7 cellular contexts compared by ENCODE assay signal in genomic region chr14:99792551-99793212, GRCh38. TPM values are rescaled to one million over a fixed set of nuclear protein-coding genes. Genes with fewer than 3 reads are reported as not detected.
DNase-seq lines count a peak whose midpoint lies in the region; ATAC-seq and TF ChIP-seq lines count a peak whose summit lies in the region.

No MANE protein-coding gene starts in this region.

- no peak for TF ChIP-seq POLR2A in HCT116 (IDR thresholded peaks at IDR 0.05; ENCODE audit: borderline replicate concordance, extremely low read depth, insufficient read depth, insufficient read length)

- RAD21 ChIA-PET in HCT116 (lab: Charles Lee; ENCODE audit: low non-redundant PET in 1 of 2, low total read pairs in 2 of 2, uncharacterized antibody in 2 of 2, unreplicated experiment in 2 of 2) = no interaction called here

- no peak overlapping the region for H3K9ac ChIP-seq in HCT116 (ENCODE audit: low read length)

- no peak for TF ChIP-seq CTCF in HCT116 (IDR thresholded peaks at IDR 0.05 in 2 of 3, conservative IDR thresholded peaks at IDR 0.05 in 1 of 3; ENCODE audit: borderline replicate concordance in 1 of 3, insufficient read depth in 1 of 3, low read depth in 2 of 3, low read length in 2 of 3)
- TF ChIP-seq CTCF in right atrium auricular region (IDR thresholded peaks at IDR 0.05) = no peak

- ATAC-seq in HCT116 (0 out of 2 replicates have a peak, but pooled peaks have one; percentile 2), sciatic nerve (peak; percentile 51)

- peaks cover 7 to 9% of the 10 kb centered on the region in 2 experiments; a peak in 2 of 4 replicates for H3K4me1 ChIP-seq in HCT116 (ENCODE audit: control insufficient read depth in 1 of 2, insufficient read depth in 2 of 2, low read length in 2 of 2)
- H3K4me1 ChIP-seq in right atrium auricular region = peaks cover 0 to 30% of the 10 kb centered on the region in 2 donors

- no peaks in the 10 kb centered on the region for H3K9me2 ChIP-seq in HCT116 (ENCODE audit: insufficient read depth)

- no peaks in the 10 kb centered on the region for H3K9me3 Mint-ChIP-seq in activated naive CD4-positive, alpha-beta T cell treated with anti-CD3 and anti-CD28 coated beads, Interleukin-2, amount 50 U/mL, for 24 hours

- H3K79me2 ChIP-seq in HCT116 (ENCODE audit: insufficient read depth, low read length) = no peaks in the 10 kb centered on the region

- H4K20me1 ChIP-seq in HCT116 (ENCODE audit: insufficient read depth) = no peaks in the 10 kb centered on the region

- H3K36me3 ChIP-seq in HCT116 (ENCODE audit: control insufficient read depth in 1 of 2, insufficient read depth in 2 of 2, low read length in 2 of 2) (no peaks in the 10 kb centered on the region), right atrium auricular region (no peaks in the 10 kb centered on the region)

- peak overlapping the region; percentile 20 for H3K27ac Mint-ChIP-seq in activated naive CD4-positive, alpha-beta T cell treated with anti-CD3 and anti-CD28 coated beads, Interleukin-2, amount 50 U/mL, for 24 hours

- CTCF ChIA-PET in HCT116 (lab: Charles Lee) = interaction anchor here (1.6 kb wide), 1 partner anchor 11 kb away, joined by 4 read pairs; no protein-coding TSS in a partner anchor

- H3K27ac ChIP-seq in HCT116 (ENCODE audit: low read depth, low read length) (no peak overlapping the region), right atrium auricular region (peak overlapping the region; percentile 75 to 80)

- H3K27me3 ChIP-seq in HCT116 (ENCODE audit: insufficient read depth, low read length) (peaks cover 23% of the 10 kb centered on the region; the same call in 1 of the 2 replicates), right atrium auricular region (no peaks in the 10 kb centered on the region)

- BruUV-seq in HCT116 (replicated peaks; lab: Mats Ljungman, UMichigan) = no TSS peak

- intact Hi-C loops in HCT116 (cut with micrococcal nuclease) (loop anchor here (5.0 kb wide), 1 partner anchor 35 kb away; no protein-coding TSS in a partner anchor), sciatic nerve (cut with DNase I) (no loop called here)

- H3K36me3 Mint-ChIP-seq in activated naive CD4-positive, alpha-beta T cell treated with anti-CD3 and anti-CD28 coated beads, Interleukin-2, amount 50 U/mL, for 24 hours = no peaks in the 10 kb centered on the region

- peak overlapping the region; percentile 63 for H3K4me3 Mint-ChIP-seq in activated naive CD4-positive, alpha-beta T cell treated with anti-CD3 and anti-CD28 coated beads, Interleukin-2, amount 50 U/mL, for 24 hours

- TF ChIP-seq RAD21 in HCT116 (IDR thresholded peaks at IDR 0.05; ENCODE audit: low read depth) = no peak

- H3K9me3 ChIP-seq in HCT116 (ENCODE audit: control insufficient read depth in 1 of 2, insufficient read depth in 1 of 2, low read depth in 1 of 2, low read length in 2 of 2) (no peaks in the 10 kb centered on the region), right atrium auricular region (no peaks in the 10 kb centered on the region)

- no peak for DNase-seq in HCT116 (ENCODE audit: low read depth, low spot score)
- DNase-seq in right atrium auricular region (ENCODE audit: low spot score) = no peak
- DNase-seq in sciatic nerve (ENCODE audit: low spot score) = peak; percentile 69
- DNase-seq in middle frontal gyrus (ENCODE audit: extremely low spot score, low spot score) = no peak
- DNase-seq in NCI-H2029 treated with DMSO at 0.1 percent for 48 hours (lab: John Stamatoyannopoulos, UW) = no peak
- no peak for DNase-seq in SHP77 treated with DMSO at 0.1 percent for 48 hours (lab: John Stamatoyannopoulos, UW)

- H3K4me1 Mint-ChIP-seq in activated naive CD4-positive, alpha-beta T cell treated with anti-CD3 and anti-CD28 coated beads, Interleukin-2, amount 50 U/mL, for 24 hours = peaks cover 32% of the 10 kb centered on the region

- H3K4me3 ChIP-seq in HCT116 (replicated peaks in 1 of 2; ENCODE audit: low read depth in 1 of 2, low read length in 2 of 2) (no peak overlapping the region), right atrium auricular region (peak overlapping the region; percentile 46 to 62)

- POLR2A ChIA-PET in HCT116 (lab: Charles Lee) = no interaction called here

- H3K27me3 Mint-ChIP-seq in activated naive CD4-positive, alpha-beta T cell treated with anti-CD3 and anti-CD28 coated beads, Interleukin-2, amount 50 U/mL, for 24 hours = peaks cover 2% of the 10 kb centered on the region

- no peak overlapping the region for H3K4me2 ChIP-seq in HCT116 (ENCODE audit: low read length)

- no peak overlapping the region for H2AFZ ChIP-seq in HCT116 (ENCODE audit: low read depth, low read length, poor library complexity, severe bottlenecking)

TF ChIP-seq in HCT116, 20 proteins besides CTCF, POLR2A, EP300 and RAD21:
- TF ChIP-seq EZH2phosphoT487 (IDR thresholded peaks at IDR 0.05; ENCODE audit: borderline replicate concordance) = no peak
- TF ChIP-seq CEBPB (IDR thresholded peaks at IDR 0.05; ENCODE audit: low read depth) = no peak
- no peak for TF ChIP-seq ATF3 (IDR thresholded peaks at IDR 0.05)
- TF ChIP-seq CBX3 (IDR thresholded peaks at IDR 0.05; ENCODE audit: low read depth) = no peak
- TF ChIP-seq EGR1 (IDR thresholded peaks at IDR 0.05; ENCODE audit: low read depth) = no peak
- no peak for TF ChIP-seq JUND (IDR thresholded peaks at IDR 0.05)
- no peak for TF ChIP-seq POLR2AphosphoS5 (IDR thresholded peaks at IDR 0.05; ENCODE audit: low read depth, low read length)
- no peak for TF ChIP-seq FOSL1 (IDR thresholded peaks at IDR 0.05; ENCODE audit: low read depth)
- TF ChIP-seq EZH2 (IDR thresholded peaks at IDR 0.05) = no peak
- no peak for TF ChIP-seq ZBTB33 (IDR thresholded peaks at IDR 0.05; ENCODE audit: extremely low read depth, insufficient replicate concordance, low read length)
- TF ChIP-seq ZFX (IDR thresholded peaks at IDR 0.05) = no peak
- TF ChIP-seq MAX (IDR thresholded peaks at IDR 0.05) = no peak
- TF ChIP-seq SP1 (IDR thresholded peaks at IDR 0.05; ENCODE audit: low read depth) = no peak
- TF ChIP-seq TCF7L2 (IDR thresholded peaks at IDR 0.05; ENCODE audit: borderline replicate concordance, extremely low read depth, insufficient read depth, insufficient read length) = no peak
- TF ChIP-seq ZNF274 (IDR thresholded peaks at IDR 0.05; ENCODE audit: low read depth, low read length) = no peak
- TF ChIP-seq SIN3A (IDR thresholded peaks at IDR 0.05; ENCODE audit: low read depth) = no peak
TF ChIP-seq in HCT116: peak in this region for 0.

RNA-seq across cellular contexts. Expression of gene EML1, which starts 0.5 kb away (rescaled TPM):
- total RNA-seq in HCT116 (2021; ENCODE audit: unreplicated experiment) (7.4 TPM), right atrium auricular region (10 to 100 TPM; 28.3 to 30.2 TPM), sciatic nerve (59.0 TPM)
- 3.6 and 5.2 TPM in 2 replicates for polyA plus RNA-seq in HCT116 (2012)

Comparison
In these comparisons a context has a peak if more than half of its experiments do, and no peak if none do; other contexts are left out.
1. H3K4me3 ChIP-seq: peak in right atrium auricular region (2 of 2); none in HCT116 (0 of 2).